ENCODE assay signal across 8 cellular contexts in genomic region chr20:18794428-18794787, GRCh38. TPM values are rescaled to one million over a fixed set of nuclear protein-coding genes. Genes with fewer than 3 reads are reported as not detected.
A peak's percentile ranks its signal among the peaks of the same experiment; 100 is the strongest.
DNase-seq lines count a peak whose midpoint lies in the region; ATAC-seq and TF ChIP-seq lines count a peak whose summit lies in the region.

No MANE protein-coding gene starts in this region.

- TF ChIP-seq CTCF in astrocyte of the cerebellum (IDR thresholded peaks at IDR 0.05; ENCODE audit: low read depth, low read length, missing control alignments) = no peak
- TF ChIP-seq CTCF in lower lobe of right lung (IDR thresholded peaks at IDR 0.05) = no peak
- no peak for TF ChIP-seq CTCF in transverse colon (IDR thresholded peaks at IDR 0.05)

- H3K4me1 Mint-ChIP-seq in activated T-cell treated with anti-CD3 and anti-CD28 coated beads, Interleukin-2, amount 50 U/mL, for 72 hours (ENCODE audit: low read depth) = peaks cover 13% of the 10 kb centered on the region

- peaks cover 3 to 6% of the 10 kb centered on the region in 2 donors for H3K36me3 Mint-ChIP-seq in activated T-cell treated with anti-CD3 and anti-CD28 coated beads, Interleukin-2, amount 50 U/mL, for 72 hours (ENCODE audit: insufficient read depth in 2 of 2)

- H3K27ac Mint-ChIP-seq in activated T-cell treated with anti-CD3 and anti-CD28 coated beads, Interleukin-2, amount 50 U/mL, for 72 hours = peak overlapping the region; percentile 93

- no peak for TF ChIP-seq POLR2A in transverse colon (IDR thresholded peaks at IDR 0.05)

- H3K36me3 ChIP-seq in lower lobe of right lung (no peaks in the 10 kb centered on the region), transverse colon (no peaks in the 10 kb centered on the region)

- DNase-seq in activated T-cell treated with anti-CD3 and anti-CD28 coated beads, Interleukin-2, amount 50 U/mL, for 72 hours = no peak
- no peak for DNase-seq in activated T-cell treated with anti-CD3 and anti-CD28 coated beads, Interleukin-2, amount 50 U/mL, for 1 hour
- no peak for DNase-seq in astrocyte of the cerebellum (ENCODE audit: low read depth)
- no peak for DNase-seq in lower lobe of right lung
- DNase-seq in transverse colon = no peak
- DNase-seq in NCI-H748 (lab: John Stamatoyannopoulos, UW; ENCODE audit: unreplicated experiment) = no peak
- DNase-seq in NCI-H446 (lab: John Stamatoyannopoulos, UW) = no peak
- no peak for DNase-seq in stimulated activated CD4-positive, alpha-beta T cell treated with anti-CD3 and anti-CD28 coated beads, Interleukin-4, amount 100 ng/mL, for 1 hour

- no peaks in the 10 kb centered on the region for H3K9me3 ChIP-seq in lower lobe of right lung
- no peaks in the 10 kb centered on the region for H3K9me3 ChIP-seq in transverse colon

- WGBS in transverse colon (ENCODE audit: low coverage in 1 of 2), 2 donors = 43 to 56% methylated on average over 1 to 3 of the region's 3 CpGs

- TF ChIP-seq EP300 in transverse colon (IDR thresholded peaks at IDR 0.05; ENCODE audit: low read depth) = no peak

- in situ Hi-C loops in astrocyte of the cerebellum (cut with HindIII; ENCODE audit: low sequenced_read_pairs) = no loop called here
- in situ Hi-C loops in transverse colon (cut with MboI; ENCODE audit: low pct_ligation_motif_present in 1 of 4, low pct_unique_long_range_greater_than_20kb in 1 of 4, low sequenced_read_pairs in 3 of 4) = no loop called here

- peaks cover 0 to 6% of the 10 kb centered on the region in 2 donors for H3K9me3 Mint-ChIP-seq in activated T-cell treated with anti-CD3 and anti-CD28 coated beads, Interleukin-2, amount 50 U/mL, for 72 hours

- H3K27me3 ChIP-seq in lower lobe of right lung (ENCODE audit: low read depth) (peaks cover under 1% of the 10 kb centered on the region), transverse colon (no peaks in the 10 kb centered on the region)

- H3K27me3 Mint-ChIP-seq in activated T-cell treated with anti-CD3 and anti-CD28 coated beads, Interleukin-2, amount 50 U/mL, for 72 hours (ENCODE audit: low read depth) = peaks cover 12% of the 10 kb centered on the region

- intact Hi-C loops in lower lobe of right lung (cut with DNase I) (no loop called here), transverse colon (cut with DNase I; ENCODE audit: low total_unique reads) (no loop called here)

- H3K4me3 ChIP-seq in astrocyte of the cerebellum (ENCODE audit: low read depth, low read length) = peak overlapping the region; percentile 83
- peak overlapping the region; percentile 78 for H3K4me3 ChIP-seq in lower lobe of right lung
- peak overlapping the region; percentile 49 to 65 (median 58) for H3K4me3 ChIP-seq in transverse colon

- H3K27ac ChIP-seq in lower lobe of right lung = peak overlapping the region; percentile 96
- peak overlapping the region; percentile 77 to 89 (median 85) for H3K27ac ChIP-seq in transverse colon

- H3K4me1 ChIP-seq in lower lobe of right lung (peaks cover 8% of the 10 kb centered on the region), transverse colon (peaks cover 0 to 10% (median 2%) of the 10 kb centered on the region in 4 donors)

- ATAC-seq in activated T-cell treated with anti-CD3 and anti-CD28 coated beads, Interleukin-2, amount 50 U/mL, for 72 hours (replicated peaks in 1 of 2) = no peak
- ATAC-seq in lower lobe of right lung = no peak

- H3K4me3 Mint-ChIP-seq in activated T-cell treated with anti-CD3 and anti-CD28 coated beads, Interleukin-2, amount 50 U/mL, for 72 hours = peak overlapping the region; percentile 89 to 97

RNA-seq across cellular contexts. Expression of gene SCP2D1, which starts 19.2 kb away (rescaled TPM):
- total RNA-seq in activated T-cell treated with anti-CD3 and anti-CD28 coated beads, Interleukin-2, amount 50 U/mL, for 72 hours = not detected
- not detected for total RNA-seq in lower lobe of right lung
- not detected for total RNA-seq in transverse colon
